ENCODE assay signal across 10 cellular contexts in the genomic region with DNA sequence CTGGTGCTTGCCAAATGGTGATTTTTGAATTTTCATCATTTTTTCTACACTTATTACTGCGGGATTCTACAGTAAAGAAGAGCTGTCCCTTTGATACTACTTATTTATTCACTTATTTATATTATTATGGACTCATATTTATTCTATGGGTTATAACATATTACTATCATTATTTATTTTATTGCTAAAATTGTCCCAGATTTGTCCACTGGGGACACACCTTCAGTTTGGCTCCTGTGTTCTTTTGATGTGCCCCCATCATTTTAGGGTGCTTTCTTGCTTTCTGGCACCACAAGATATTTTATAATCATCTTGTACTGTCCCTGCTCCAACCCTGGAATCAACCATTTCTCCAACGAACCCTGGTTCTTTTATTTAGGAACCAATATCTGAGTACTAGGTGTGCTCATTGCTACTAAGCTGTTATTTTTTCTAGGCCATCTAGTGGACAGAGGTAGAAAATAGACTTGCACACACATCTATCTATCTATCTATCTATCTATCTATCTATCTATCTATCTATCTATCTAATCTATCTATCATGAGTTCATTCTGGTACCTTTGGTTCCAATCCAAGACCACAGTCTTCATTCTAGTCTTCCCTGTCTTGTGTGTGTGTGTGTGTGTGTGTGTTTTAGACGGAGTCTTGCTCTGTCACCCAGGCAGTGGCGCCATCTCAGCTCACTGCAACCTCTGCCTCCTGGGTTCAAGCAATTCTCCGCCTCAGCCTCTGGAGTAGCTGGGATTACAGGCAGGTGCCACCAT. TPM values are rescaled to one million over a fixed set of nuclear protein-coding genes. Genes with fewer than 3 reads are reported as not detected.
DNase-seq lines count a peak whose midpoint lies in the region; ATAC-seq and TF ChIP-seq lines count a peak whose summit lies in the region.
"Had no signal": no experiment of that assay in that cellular context is flagged by ENCODE, and none has a peak within 500 bp of the region (broad histone marks: within the 10 kb centered on the region; RNA-seq: fewer than 3 reads in every experiment).

No MANE protein-coding gene starts in this region.

- DNase-seq in SIG-M5 treated with dmso at 0.1 percent for 504 hours (lab: John Stamatoyannopoulos, UW; ENCODE audit: unreplicated experiment) (peak; percentile 24), SIG-M5 (lab: John Stamatoyannopoulos, UW) (no peak), OCI-LY7 (ENCODE audit: low spot score) (peak; percentile 27), fibroblast of gingiva (ENCODE audit: low read depth) (peak; percentile 14), transverse colon (no peak), NCI-H1436 (lab: John Stamatoyannopoulos, UW) (no peak), CD1c-positive myeloid dendritic cell (ENCODE audit: extremely low spot score) (no peak)
- DNase-seq: activated B cell treated with CpG ODN at 0.5 μM for 24 hours, COR-L47 had no signal

- H3K4me3 ChIP-seq in OCI-LY7 (ENCODE audit: low read depth, low read length, poor library complexity, severe bottlenecking) = no peak overlapping the region
- no peak overlapping the region for H3K4me3 ChIP-seq in transverse colon

- no peak overlapping the region for H2AFZ ChIP-seq in OCI-LY7 (ENCODE audit: low read length)

- CTCF ChIA-PET in OCI-LY7 (lab: Charles Lee; ENCODE audit: unreplicated experiment) = no interaction called here

- no peak for ATAC-seq in HG03342 (IDR thresholded peaks at IDR 0.05; ENCODE audit: unreplicated experiment)

- TF ChIP-seq CTCF in OCI-LY7 (conservative IDR thresholded peaks at IDR 0.05; ENCODE audit: low read length) = peak; percentile 82
- peak; percentile 23 to 45 (median 35) for TF ChIP-seq CTCF in transverse colon (IDR thresholded peaks at IDR 0.05)

- BruUV-seq in OCI-LY7 (replicated peaks; lab: Mats Ljungman, UMichigan) = no TSS peak

- no peaks in the 10 kb centered on the region for H3K27me3 ChIP-seq in transverse colon

- WGBS in transverse colon (ENCODE audit: low coverage in 1 of 2), 2 donors = 65 to 77% methylated on average over 5 of the region's 5 CpGs

- H3K36me3 ChIP-seq in OCI-LY7 (ENCODE audit: insufficient read depth, low read length) (no peaks in the 10 kb centered on the region), transverse colon (no peaks in the 10 kb centered on the region)

- POLR2A ChIA-PET in OCI-LY7 (lab: Charles Lee) = no interaction called here

- no peak overlapping the region for H3K27ac ChIP-seq in OCI-LY7 (ENCODE audit: low read depth, low read length, poor library complexity, severe bottlenecking)
- no peak overlapping the region for H3K27ac ChIP-seq in transverse colon

- no peaks in the 10 kb centered on the region for H3K9me2 ChIP-seq in OCI-LY7 (ENCODE audit: insufficient read depth, low read length)

- no peak for TF ChIP-seq POLR2A in transverse colon (IDR thresholded peaks at IDR 0.05)

- intact Hi-C loops in OCI-LY7 (cut with micrococcal nuclease; ENCODE audit: unreplicated experiment) (loop anchor here (1.0 to 5.0 kb wide), 2 partner anchors 180 to 326 kb away; no protein-coding TSS in a partner anchor), transverse colon (cut with DNase I; ENCODE audit: low total_unique reads) (no loop called here)

- H3K79me2 ChIP-seq in OCI-LY7 (ENCODE audit: insufficient read depth, low read depth, low read length) = no peaks in the 10 kb centered on the region

- H3K4me1 ChIP-seq in OCI-LY7 (ENCODE audit: insufficient read depth, low read length, poor library complexity, severe bottlenecking) (no peaks in the 10 kb centered on the region), transverse colon (no peaks in the 10 kb centered on the region)

- H3K9me3 ChIP-seq in OCI-LY7 (ENCODE audit: low read length) (no peaks in the 10 kb centered on the region), transverse colon (no peaks in the 10 kb centered on the region)

- in situ Hi-C loops in transverse colon (cut with MboI; ENCODE audit: low pct_ligation_motif_present in 1 of 4, low pct_unique_long_range_greater_than_20kb in 1 of 4, low sequenced_read_pairs in 3 of 4) = no loop called here

- no peaks in the 10 kb centered on the region for H4K20me1 ChIP-seq in OCI-LY7 (ENCODE audit: insufficient read depth, low read length)

- no peak for TF ChIP-seq EP300 in transverse colon (IDR thresholded peaks at IDR 0.05; ENCODE audit: low read depth)

- no peak overlapping the region for H3K4me2 ChIP-seq in OCI-LY7 (ENCODE audit: low read length)

RNA-seq across cellular contexts. Expression of a gene that starts 16.0 kb away (rescaled TPM):
- total RNA-seq in OCI-LY7 (2014; rRNA removed; shearing (Covaris generic)) = not detected in 2 replicates
- not detected in 2 replicates for total RNA-seq in OCI-LY7 (2022)
- total RNA-seq in transverse colon = under 1 TPM in 1 of 4 donors, not detected in 3; 0.48 TPM

RNA-seq across cellular contexts. Expression of a gene that starts 32.5 kb away (rescaled TPM):
- 0.13 TPM in 2 replicates for total RNA-seq in OCI-LY7 (2014; rRNA removed; shearing (Covaris generic))
- total RNA-seq in OCI-LY7 (2022) (0.27 TPM in 1 of 2 replicates, not detected in the other), transverse colon (under 1 TPM in 3 of 4 donors, not detected in 1; 0.32 to 0.68 (median 0.60) TPM)

RNA-seq across cellular contexts. Expression of a gene that starts 48.5 kb away (rescaled TPM):
- 7.0 and 7.2 TPM in 2 replicates for total RNA-seq in OCI-LY7 (2014; rRNA removed; shearing (Covaris generic))
- 5.3 and 6.7 TPM in 2 replicates for total RNA-seq in OCI-LY7 (2022)
- 10 to 100 TPM; 13.5 to 18.7 (median 15.1) TPM for total RNA-seq in transverse colon

Comparison
In these comparisons a context has a peak if more than half of its experiments do, and no peak if none do; other contexts are left out.
1. DNase-seq: peak in SIG-M5 treated with dmso at 0.1 percent for 504 hours (single experiment), OCI-LY7 (single experiment) and fibroblast of gingiva (single experiment); none in SIG-M5 (single experiment), transverse colon (single experiment), NCI-H1436 (single experiment) and CD1c-positive myeloid dendritic cell (single experiment).